In genomic region chr7:131630427-131630826, GRCh38 we compare ENCODE assay signal across 14 cellular contexts.
"Had no signal": no experiment of that assay in that cellular context is flagged by ENCODE, and none has a peak within 500 bp of the region (broad histone marks: within the 10 kb centered on the region; RNA-seq: fewer than 3 reads in every experiment).

No MANE protein-coding gene starts in this region.

- H3K36me3 ChIP-seq: stomach, thoracic aorta had no signal

- H3K4me1 Mint-ChIP-seq: memory B cell had no signal

- H3K9me3 ChIP-seq: stomach, thoracic aorta had no signal

- H3K9me3 Mint-ChIP-seq: activated naive CD4-positive, alpha-beta T cell treated with anti-CD3 and anti-CD28 coated beads, Interleukin-2, amount 50 U/mL, for 72 hours; activated T-cell treated with anti-CD3 and anti-CD28 coated beads, Interleukin-2, amount 50 U/mL, for 24 hours; memory B cell; nephron progenitor cell; T-helper 2 cell treated with Interferon-gamma antibody and Interleukin-4, amounts not matched to agents 5 μg/mL and 100 μg/mL, for 36 hours had no signal

- H3K4me3 Mint-ChIP-seq: activated T-cell treated with anti-CD3 and anti-CD28 coated beads, Interleukin-2, amount 50 U/mL, for 24 hours; memory B cell; T-helper 2 cell treated with Interferon-gamma antibody and Interleukin-4, amounts not matched to agents 5 μg/mL and 100 μg/mL, for 36 hours had no signal

- H3K4me3 ChIP-seq: dorsolateral prefrontal cortex, stomach, thoracic aorta had no signal

- ATAC-seq: activated naive CD4-positive, alpha-beta T cell treated with anti-CD3 and anti-CD28 coated beads, Interleukin-2, amount 50 U/mL, for 72 hours had no signal

- H3K27ac Mint-ChIP-seq: activated naive CD4-positive, alpha-beta T cell treated with anti-CD3 and anti-CD28 coated beads, Interleukin-2, amount 50 U/mL, for 72 hours; activated T-cell treated with anti-CD3 and anti-CD28 coated beads, Interleukin-2, amount 50 U/mL, for 24 hours; memory B cell; nephron progenitor cell; T-helper 2 cell treated with Interferon-gamma antibody and Interleukin-4, amounts not matched to agents 5 μg/mL and 100 μg/mL, for 36 hours had no signal

- H3K36me3 Mint-ChIP-seq: activated naive CD4-positive, alpha-beta T cell treated with anti-CD3 and anti-CD28 coated beads, Interleukin-2, amount 50 U/mL, for 72 hours; memory B cell had no signal

- H3K27ac ChIP-seq: stomach, thoracic aorta had no signal

- DNase-seq: activated CD4-positive, alpha-beta T cell treated with anti-CD3 and anti-CD28 coated beads, Interleukin-2, amount 50 U/mL, for 4 hours; activated CD4-positive, CD25-positive, alpha-beta regulatory T cell treated with anti-CD3 and anti-CD28 coated beads, Interleukin-2, amount 50 U/mL, for 72 hours; activated effector memory CD4-positive, alpha-beta T cell treated with anti-CD3 and anti-CD28 coated beads, Interleukin-2, amount 50 U/mL, for 16 hours; activated T-cell treated with anti-CD3 and anti-CD28 coated beads, Interleukin-2, amount 50 U/mL, for 24 hours; amniotic stem cell; dorsolateral prefrontal cortex; glutamatergic neuron; nephron progenitor cell; stomach; SW 1271 had no signal

- H3K4me1 ChIP-seq: stomach had no signal

- H3K27me3 ChIP-seq: dorsolateral prefrontal cortex had no signal
